ENCODE assay signal across 8 cellular contexts in the genomic region with DNA sequence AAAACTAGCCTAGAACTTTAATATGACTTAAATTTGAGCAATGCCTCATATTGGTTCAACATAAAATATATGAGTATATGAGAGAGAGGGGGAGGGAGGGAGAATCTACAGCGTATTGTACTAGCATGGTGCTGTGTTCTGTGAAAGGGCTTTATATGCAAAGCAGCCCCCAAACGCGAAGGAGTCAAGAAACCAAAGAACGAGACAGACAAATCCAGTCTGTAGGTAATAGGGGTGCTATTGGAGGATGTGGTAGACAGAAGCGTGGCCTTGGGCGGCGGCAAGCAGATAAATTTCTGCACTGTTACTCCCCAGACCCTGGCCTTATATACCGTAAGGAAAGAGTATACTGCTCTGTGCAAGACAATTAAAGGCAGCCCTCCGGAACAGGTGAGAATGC. TPM values are rescaled to one million over a fixed set of nuclear protein-coding genes. Genes with fewer than 3 reads are reported as not detected.
DNase-seq lines count a peak whose midpoint lies in the region; ATAC-seq and TF ChIP-seq lines count a peak whose summit lies in the region.

No MANE protein-coding gene starts in this region.

- no peaks in the 10 kb centered on the region for H3K4me1 ChIP-seq in HEK293 (ENCODE audit: control insufficient read depth, insufficient read depth, low read length)
- H3K4me1 ChIP-seq in RWPE2 (ENCODE audit: insufficient read depth, poor library complexity, severe bottlenecking) = peaks cover 18% of the 10 kb centered on the region
- H3K4me1 ChIP-seq in skeletal muscle tissue (ENCODE audit: control insufficient read depth in 3 of 3, insufficient read depth in 3 of 3, low read length in 3 of 3) = peaks cover 6 to 23% (median 10%) of the 10 kb centered on the region in 3 donors

- TF ChIP-seq CTCF in GM12864 (IDR thresholded peaks at IDR 0.05; ENCODE audit: low read depth, low read length, missing control alignments) (no peak), HEK293 (tag by site-specific recombination; IDR thresholded peaks at IDR 0.05) (no peak), RWPE2 (IDR thresholded peaks at IDR 0.05; ENCODE audit: poor library complexity, severe bottlenecking) (no peak), fibroblast of pulmonary artery (IDR thresholded peaks at IDR 0.05; ENCODE audit: low read length, missing control alignments) (no peak)

- H3K4me3 ChIP-seq in GM12864 (ENCODE audit: low read depth, low read length) (peak overlapping the region; percentile 63), HEK293 (ENCODE audit: low read depth, low read length) (peak overlapping the region; percentile 54), RWPE2 (ENCODE audit: severe bottlenecking) (peak overlapping the region; percentile 97), fibroblast of pulmonary artery (replicated peaks; ENCODE audit: low read depth, low read length) (peak overlapping the region; percentile 58), skeletal muscle tissue (ENCODE audit: low read length in 3 of 3) (peak overlapping the region; percentile 90 to 94 (median 91))

- peak; percentile 26 for DNase-seq in GM12864 (ENCODE audit: low read depth)
- DNase-seq in RWPE2 (ENCODE audit: low spot score) = no peak
- DNase-seq in fibroblast of pulmonary artery (ENCODE audit: low read depth) = no peak
- no peak for DNase-seq in cerebellar nuclear complex (lab: John Stamatoyannopoulos, UW)

- CTCF ChIA-PET in HEK293 (lab: Yijun Ruan, JAX) = interaction anchor here (0.7 kb wide), 1 partner anchor 31 kb away, joined by 3 read pairs; no protein-coding TSS in a partner anchor

- H3K36me3 ChIP-seq in HEK293 (ENCODE audit: control insufficient read depth in 2 of 2, insufficient read depth in 1 of 2, low read length in 2 of 2) (peaks cover 0 to 13% of the 10 kb centered on the region in 2 experiments; a peak in 2 of 3 replicates), RWPE2 (ENCODE audit: low read depth) (peaks cover 24% of the 10 kb centered on the region), skeletal muscle tissue (ENCODE audit: control insufficient read depth in 3 of 3, insufficient read depth in 3 of 3, low read length in 3 of 3) (no peaks in the 10 kb centered on the region)

- no peaks in the 10 kb centered on the region for H3K27me3 ChIP-seq in RWPE2 (ENCODE audit: insufficient read depth, poor library complexity, severe bottlenecking)
- no peaks in the 10 kb centered on the region for H3K27me3 ChIP-seq in skeletal muscle tissue (ENCODE audit: control insufficient read depth in 3 of 3, insufficient read depth in 3 of 3, low read length in 3 of 3)

- H3K27ac ChIP-seq in HEK293 (ENCODE audit: extremely low read depth, low read depth, low read length) (no peak overlapping the region; the same call in 1 of the 2 replicates), RWPE2 (ENCODE audit: poor library complexity, severe bottlenecking) (peak overlapping the region; percentile 97), skeletal muscle tissue (ENCODE audit: low read depth, low read length) (peak overlapping the region; percentile 96)

- POLR2A ChIA-PET in HEK293 (lab: Yijun Ruan, JAX) = interaction anchor here (0.8 to 2.0 kb wide), 6 partner anchors 10 to 118 kb away, joined by 3 to 27 read pairs (median 7); no protein-coding TSS in a partner anchor

- ATAC-seq in RWPE2 (ENCODE audit: low read depth) = no peak
- ATAC-seq in GM21825 (IDR thresholded peaks at IDR 0.05; ENCODE audit: unreplicated experiment) = no peak
- no peak for ATAC-seq in HG03571 (IDR thresholded peaks at IDR 0.05; ENCODE audit: unreplicated experiment)

- H3K9ac ChIP-seq in skeletal muscle tissue (ENCODE audit: low read depth in 1 of 3, low read length in 3 of 3) = peak overlapping the region; percentile 85 to 93 (median 92)

- H3K9me3 ChIP-seq in HEK293 (ENCODE audit: control insufficient read depth, insufficient read depth, low read depth, low read length) = no peaks in the 10 kb centered on the region
- H3K9me3 ChIP-seq in RWPE2 (ENCODE audit: severe bottlenecking) = no peaks in the 10 kb centered on the region
- H3K9me3 ChIP-seq in skeletal muscle tissue (ENCODE audit: control insufficient read depth in 3 of 3, low read length in 3 of 3) = no peaks in the 10 kb centered on the region

TF ChIP-seq in HEK293, 187 proteins besides CTCF, POLR2A, EP300 and RAD21:
- no peak for TF ChIP-seq HOXC10 (CRISPR knock-in tag; IDR thresholded peaks at IDR 0.05)
- TF ChIP-seq, protein P1, sequence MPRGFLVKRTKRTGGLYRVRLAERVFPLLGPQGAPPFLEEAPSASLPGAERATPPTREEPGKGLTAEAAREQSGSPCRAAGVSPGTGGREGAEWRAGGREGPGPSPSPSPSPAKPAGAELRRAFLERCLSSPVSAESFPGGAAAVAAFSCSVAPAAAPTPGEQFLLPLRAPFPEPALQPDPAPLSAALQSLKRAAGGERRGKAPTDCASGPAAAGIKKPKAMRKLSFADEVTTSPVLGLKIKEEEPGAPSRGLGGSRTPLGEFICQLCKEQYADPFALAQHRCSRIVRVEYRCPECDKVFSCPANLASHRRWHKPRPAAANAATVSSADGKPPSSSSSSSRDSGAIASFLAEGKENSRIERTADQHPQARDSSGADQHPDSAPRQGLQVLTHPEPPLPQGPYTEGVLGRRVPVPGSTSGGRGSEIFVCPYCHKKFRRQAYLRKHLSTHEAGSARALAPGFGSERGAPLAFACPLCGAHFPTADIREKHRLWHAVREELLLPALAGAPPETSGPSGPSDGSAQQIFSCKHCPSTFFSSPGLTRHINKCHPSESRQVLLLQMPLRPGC (tag by site-specific recombination; IDR thresholded peaks at IDR 0.05) = no peak
- TF ChIP-seq ZNF266 (tag by site-specific recombination; IDR thresholded peaks at IDR 0.05; ENCODE audit: low read depth) = no peak
- no peak for TF ChIP-seq ZNF391 (tag by site-specific recombination; IDR thresholded peaks at IDR 0.05; ENCODE audit: borderline replicate concordance, low read depth)
- no peak for TF ChIP-seq ZBTB48 (tag by site-specific recombination; IDR thresholded peaks at IDR 0.05)
- no peak for TF ChIP-seq ZNF140 (tag by site-specific recombination; IDR thresholded peaks at IDR 0.05)
- TF ChIP-seq ZNF701 (tag by site-specific recombination; IDR thresholded peaks at IDR 0.05) = no peak
- TF ChIP-seq ZNF398 (tag by site-specific recombination; IDR thresholded peaks at IDR 0.05) = no peak
- no peak for TF ChIP-seq ZNF488 (tag by site-specific recombination; IDR thresholded peaks at IDR 0.05)
- TF ChIP-seq ZSCAN23 (tag by site-specific recombination; IDR thresholded peaks at IDR 0.05) = no peak
- no peak for TF ChIP-seq ZNF473 (tag by site-specific recombination; IDR thresholded peaks at IDR 0.05)
- no peak for TF ChIP-seq ZNF18 (tag by site-specific recombination; IDR thresholded peaks at IDR 0.05)
TF ChIP-seq in HEK293: peak in this region for 0.

RNA-seq across cellular contexts. Expression of gene ANXA5, which starts 0.8 kb away (rescaled TPM):
- 193 TPM for total RNA-seq in skeletal muscle tissue
